1 cellular context compared by ENCODE assay signal in genomic region chr12:114799574-114800487, GRCh38.
A peak's percentile ranks its signal among the peaks of the same experiment; 100 is the strongest.
TF ChIP-seq lines count a peak whose summit lies in the region.

No MANE protein-coding gene starts in this region.

TF ChIP-seq in HepG2, 621 proteins besides CTCF, POLR2A, EP300 and RAD21 (continued from another document and continues in another):
- TF ChIP-seq HIC2 (CRISPR knock-in tag; IDR thresholded peaks at IDR 0.05; ENCODE audit: low read depth) = peak; percentile 99
- TF ChIP-seq, protein P1, sequence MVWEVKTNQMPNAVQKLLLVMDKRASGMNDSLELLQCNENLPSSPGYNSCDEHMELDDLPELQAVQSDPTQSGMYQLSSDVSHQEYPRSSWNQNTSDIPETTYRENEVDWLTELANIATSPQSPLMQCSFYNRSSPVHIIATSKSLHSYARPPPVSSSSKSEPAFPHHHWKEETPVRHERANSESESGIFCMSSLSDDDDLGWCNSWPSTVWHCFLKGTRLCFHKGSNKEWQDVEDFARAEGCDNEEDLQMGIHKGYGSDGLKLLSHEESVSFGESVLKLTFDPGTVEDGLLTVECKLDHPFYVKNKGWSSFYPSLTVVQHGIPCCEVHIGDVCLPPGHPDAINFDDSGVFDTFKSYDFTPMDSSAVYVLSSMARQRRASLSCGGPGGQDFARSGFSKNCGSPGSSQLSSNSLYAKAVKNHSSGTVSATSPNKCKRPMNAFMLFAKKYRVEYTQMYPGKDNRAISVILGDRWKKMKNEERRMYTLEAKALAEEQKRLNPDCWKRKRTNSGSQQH (CRISPR knock-in tag; IDR thresholded peaks at IDR 0.05; ENCODE audit: low read depth) = no peak
- 0 out of 4 replicates have a peak, but pooled peaks of 1 of the 2 experiments have one; percentile 15 for TF ChIP-seq MAFK (conservative IDR thresholded peaks at IDR 0.05 in 1 of 2, IDR thresholded peaks at IDR 0.05 in 1 of 2; ENCODE audit: low read length in 2 of 2)
- TF ChIP-seq ZUFSP (CRISPR knock-in tag; IDR thresholded peaks at IDR 0.05; ENCODE audit: borderline replicate concordance) = no peak
- 0 out of 2 replicates have a peak, but pooled peaks have one; percentile 34 for TF ChIP-seq ZBTB3 (CRISPR knock-in tag; IDR thresholded peaks at IDR 0.05; ENCODE audit: borderline replicate concordance, low read depth)
- TF ChIP-seq HCFC1 (IDR thresholded peaks at IDR 0.05; ENCODE audit: low read depth, low read length) = no peak
- peak; percentile 72 for TF ChIP-seq KMT2A (CRISPR knock-in tag; IDR thresholded peaks at IDR 0.05)
- TF ChIP-seq ZNF547 (CRISPR knock-in tag; IDR thresholded peaks at IDR 0.05) = peak; percentile 71; the same call in 1 of the 2 replicates
- peak; percentile 90; the same call in 1 of the 2 replicates for TF ChIP-seq ZFP36L1 (CRISPR knock-in tag; IDR thresholded peaks at IDR 0.05)
- 0 out of 2 replicates have a peak, but pooled peaks have one; percentile 29 for TF ChIP-seq ZSCAN22 (CRISPR knock-in tag; IDR thresholded peaks at IDR 0.05)
- peak; percentile 99 for TF ChIP-seq RARA (CRISPR knock-in tag; IDR thresholded peaks at IDR 0.05)
- TF ChIP-seq ZNF773 (CRISPR knock-in tag; IDR thresholded peaks at IDR 0.05; ENCODE audit: borderline replicate concordance) = no peak
- peak; percentile 91 for TF ChIP-seq ZNF501 (CRISPR knock-in tag; IDR thresholded peaks at IDR 0.05)
- peak; percentile 98 for TF ChIP-seq SOX5 (CRISPR knock-in tag; IDR thresholded peaks at IDR 0.05; ENCODE audit: borderline replicate concordance)
- TF ChIP-seq ZNF367 (CRISPR knock-in tag; IDR thresholded peaks at IDR 0.05; ENCODE audit: borderline replicate concordance) = no peak
- TF ChIP-seq SAFB2 (CRISPR knock-in tag; IDR thresholded peaks at IDR 0.05; ENCODE audit: borderline replicate concordance, low read depth) = peak; percentile 81; the same call in 1 of the 2 replicates
- no peak for TF ChIP-seq IKZF4 (CRISPR knock-in tag; IDR thresholded peaks at IDR 0.05; ENCODE audit: borderline replicate concordance, low read depth, not compliant biosample characterization)
- no peak; the same call in 1 of the 2 replicates for TF ChIP-seq KLF15 (CRISPR knock-in tag; IDR thresholded peaks at IDR 0.05; ENCODE audit: borderline replicate concordance)
- 0 out of 2 replicates have a peak, but pooled peaks have one; percentile 68 for TF ChIP-seq NCOA1 (CRISPR knock-in tag; IDR thresholded peaks at IDR 0.05)
- no peak for TF ChIP-seq TMF1 (CRISPR knock-in tag; IDR thresholded peaks at IDR 0.05; ENCODE audit: low read depth)
- 0 out of 2 replicates have a peak, but pooled peaks have one; percentile 61 for TF ChIP-seq KLF12 (CRISPR knock-in tag; IDR thresholded peaks at IDR 0.05; ENCODE audit: borderline replicate concordance)
- TF ChIP-seq ZNF737 (CRISPR knock-in tag; IDR thresholded peaks at IDR 0.05; ENCODE audit: borderline replicate concordance) = no peak
- TF ChIP-seq SIX4 (CRISPR knock-in tag; IDR thresholded peaks at IDR 0.05) = peak; percentile 89
- peak; percentile 77 for TF ChIP-seq ZEB1 (IDR thresholded peaks at IDR 0.05; ENCODE audit: insufficient replicate concordance, low read depth)
- peak; percentile 99 for TF ChIP-seq ZNF788 (CRISPR knock-in tag; IDR thresholded peaks at IDR 0.05; ENCODE audit: borderline replicate concordance)
- TF ChIP-seq, protein P2, sequence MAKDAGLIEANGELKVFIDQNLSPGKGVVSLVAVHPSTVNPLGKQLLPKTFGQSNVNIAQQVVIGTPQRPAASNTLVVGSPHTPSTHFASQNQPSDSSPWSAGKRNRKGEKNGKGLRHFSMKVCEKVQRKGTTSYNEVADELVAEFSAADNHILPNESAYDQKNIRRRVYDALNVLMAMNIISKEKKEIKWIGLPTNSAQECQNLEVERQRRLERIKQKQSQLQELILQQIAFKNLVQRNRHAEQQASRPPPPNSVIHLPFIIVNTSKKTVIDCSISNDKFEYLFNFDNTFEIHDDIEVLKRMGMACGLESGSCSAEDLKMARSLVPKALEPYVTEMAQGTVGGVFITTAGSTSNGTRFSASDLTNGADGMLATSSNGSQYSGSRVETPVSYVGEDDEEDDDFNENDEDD (CRISPR knock-in tag; IDR thresholded peaks at IDR 0.05; ENCODE audit: borderline replicate concordance) = peak; percentile 93
- TF ChIP-seq MTERF4 (CRISPR knock-in tag; IDR thresholded peaks at IDR 0.05) = peak; percentile 69
- no peak for TF ChIP-seq ZNF44 (CRISPR knock-in tag; IDR thresholded peaks at IDR 0.05)
- peak; percentile 74; the same call in 1 of the 2 replicates for TF ChIP-seq ZNF790 (CRISPR knock-in tag; IDR thresholded peaks at IDR 0.05; ENCODE audit: borderline replicate concordance)
- no peak for TF ChIP-seq NONO (IDR thresholded peaks at IDR 0.05)
- TF ChIP-seq NONO (CRISPR knock-in tag; conservative IDR thresholded peaks at IDR 0.05) = peak; percentile 98
- no peak for TF ChIP-seq SIN3B (IDR thresholded peaks at IDR 0.05; ENCODE audit: low read length)
- no peak for TF ChIP-seq THAP8 (CRISPR knock-in tag; IDR thresholded peaks at IDR 0.05; ENCODE audit: borderline replicate concordance)
- peak; percentile 93 for TF ChIP-seq HOXA3 (CRISPR knock-in tag; IDR thresholded peaks at IDR 0.05)
- peak; percentile 95 for TF ChIP-seq AHR (CRISPR knock-in tag; IDR thresholded peaks at IDR 0.05)
- TF ChIP-seq SMAD3 (CRISPR knock-in tag; IDR thresholded peaks at IDR 0.05) = peak; percentile 86; the same call in 1 of the 2 replicates
- peak; percentile 70; the same call in 1 of the 2 replicates for TF ChIP-seq THAP7 (CRISPR knock-in tag; IDR thresholded peaks at IDR 0.05)
- TF ChIP-seq ZNF101 (CRISPR knock-in tag; IDR thresholded peaks at IDR 0.05; ENCODE audit: borderline replicate concordance, low read depth) = no peak
- peak; percentile 66; the same call in 1 of the 2 replicates for TF ChIP-seq RELA (CRISPR knock-in tag; IDR thresholded peaks at IDR 0.05)
- TF ChIP-seq ZFAT (CRISPR knock-in tag; conservative IDR thresholded peaks at IDR 0.05) = no peak
- TF ChIP-seq NCOA5 (CRISPR knock-in tag; IDR thresholded peaks at IDR 0.05) = no peak
- no peak for TF ChIP-seq ZNF740 (CRISPR knock-in tag; IDR thresholded peaks at IDR 0.05)
- TF ChIP-seq DNMT3B (CRISPR knock-in tag; conservative IDR thresholded peaks at IDR 0.05) = 0 out of 2 replicates have a peak, but pooled peaks have one; percentile 57
- TF ChIP-seq YEATS4 (CRISPR knock-in tag; IDR thresholded peaks at IDR 0.05; ENCODE audit: borderline replicate concordance) = no peak; the same call in 1 of the 2 replicates
- no peak for TF ChIP-seq PREB (CRISPR knock-in tag; IDR thresholded peaks at IDR 0.05)
- no peak for TF ChIP-seq ZFP41 (CRISPR knock-in tag; IDR thresholded peaks at IDR 0.05; ENCODE audit: borderline replicate concordance)
- TF ChIP-seq SRF (IDR thresholded peaks at IDR 0.05; ENCODE audit: low read depth, low read length) = no peak
- TF ChIP-seq ZNF749 (CRISPR knock-in tag; IDR thresholded peaks at IDR 0.05; ENCODE audit: borderline replicate concordance) = peak; percentile 72; the same call in 1 of the 2 replicates
- TF ChIP-seq LBX2 (CRISPR knock-in tag; IDR thresholded peaks at IDR 0.05; ENCODE audit: borderline replicate concordance) = no peak
- TF ChIP-seq, protein P3, sequence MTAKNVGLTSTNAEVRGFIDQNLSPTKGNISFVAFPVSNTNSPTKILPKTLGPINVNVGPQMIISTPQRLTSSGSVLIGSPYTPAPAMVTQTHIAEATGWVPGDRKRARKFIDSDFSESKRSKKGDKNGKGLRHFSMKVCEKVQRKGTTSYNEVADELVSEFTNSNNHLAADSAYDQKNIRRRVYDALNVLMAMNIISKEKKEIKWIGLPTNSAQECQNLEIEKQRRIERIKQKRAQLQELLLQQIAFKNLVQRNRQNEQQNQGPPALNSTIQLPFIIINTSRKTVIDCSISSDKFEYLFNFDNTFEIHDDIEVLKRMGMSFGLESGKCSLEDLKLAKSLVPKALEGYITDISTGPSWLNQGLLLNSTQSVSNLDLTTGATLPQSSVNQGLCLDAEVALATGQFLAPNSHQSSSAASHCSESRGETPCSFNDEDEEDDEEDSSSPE (CRISPR knock-in tag; IDR thresholded peaks at IDR 0.05) = peak; percentile 82
- TF ChIP-seq, protein P4, sequence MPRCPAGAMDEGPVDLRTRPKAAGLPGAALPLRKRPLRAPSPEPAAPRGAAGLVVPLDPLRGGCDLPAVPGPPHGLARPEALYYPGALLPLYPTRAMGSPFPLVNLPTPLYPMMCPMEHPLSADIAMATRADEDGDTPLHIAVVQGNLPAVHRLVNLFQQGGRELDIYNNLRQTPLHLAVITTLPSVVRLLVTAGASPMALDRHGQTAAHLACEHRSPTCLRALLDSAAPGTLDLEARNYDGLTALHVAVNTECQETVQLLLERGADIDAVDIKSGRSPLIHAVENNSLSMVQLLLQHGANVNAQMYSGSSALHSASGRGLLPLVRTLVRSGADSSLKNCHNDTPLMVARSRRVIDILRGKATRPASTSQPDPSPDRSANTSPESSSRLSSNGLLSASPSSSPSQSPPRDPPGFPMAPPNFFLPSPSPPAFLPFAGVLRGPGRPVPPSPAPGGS (CRISPR knock-in tag; IDR thresholded peaks at IDR 0.05) = peak; percentile 88; the same call in 1 of the 2 replicates
- peak; percentile 100 for TF ChIP-seq ZNF644 (CRISPR knock-in tag; IDR thresholded peaks at IDR 0.05; ENCODE audit: low read depth)
- no peak for TF ChIP-seq ZSCAN12 (CRISPR knock-in tag; IDR thresholded peaks at IDR 0.05)
- peak; percentile 92; the same call in 1 of the 2 replicates for TF ChIP-seq NCOR1 (IDR thresholded peaks at IDR 0.05; ENCODE audit: borderline replicate concordance, low read length)
- peak; percentile 94 for TF ChIP-seq ZNF343 (CRISPR knock-in tag; IDR thresholded peaks at IDR 0.05)
- peak; percentile 99 for TF ChIP-seq ZNF350 (CRISPR knock-in tag; IDR thresholded peaks at IDR 0.05; ENCODE audit: borderline replicate concordance, low read depth)
- peak; percentile 39; the same call in 1 of the 2 replicates for TF ChIP-seq SATB2 (CRISPR knock-in tag; IDR thresholded peaks at IDR 0.05)
- peak; percentile 99 for TF ChIP-seq CBX5 (CRISPR knock-in tag; IDR thresholded peaks at IDR 0.05; ENCODE audit: borderline replicate concordance)
- TF ChIP-seq SMARCE1 (IDR thresholded peaks at IDR 0.05; ENCODE audit: borderline replicate concordance) = no peak
- no peak for TF ChIP-seq ZNF207 (IDR thresholded peaks at IDR 0.05; ENCODE audit: borderline replicate concordance)
